In genomic region chr10:133351408-133352318, GRCh38 we compare ENCODE assay signal across 23 cellular contexts. TPM values are rescaled to one million over a fixed set of nuclear protein-coding genes. Genes with fewer than 3 reads are reported as not detected.
A peak's percentile ranks its signal among the peaks of the same experiment; 100 is the strongest.
DNase-seq lines count a peak whose midpoint lies in the region; ATAC-seq, FAIRE-seq and TF ChIP-seq lines count a peak whose summit lies in the region.
"Had no signal": no experiment of that assay in that cellular context is flagged by ENCODE, and none has a peak within 500 bp of the region (broad histone marks: within the 10 kb centered on the region; RNA-seq: fewer than 3 reads in every experiment).

No MANE protein-coding gene starts in this region.

- no peak overlapping the region for H3K4me2 ChIP-seq in PC-3 (ENCODE audit: low read length)

- H3F3A ChIP-seq in PC-3 (ENCODE audit: low read length, unreplicated experiment): no peaks in the 10 kb centered on the region

- POLR2A ChIA-PET in PC-3 (lab: Charles Lee; ENCODE audit: unreplicated experiment): no interaction called here

- H3K36me3 Mint-ChIP-seq in neural crest cell (ENCODE audit: low read depth): peaks cover 2% of the 10 kb centered on the region
- H3K36me3 Mint-ChIP-seq: CD4-positive, alpha-beta memory T cell; type B pancreatic cell had no signal

- H3K4me3 ChIP-seq in PC-3 (ENCODE audit: low read length): no peak overlapping the region
- H3K4me3 ChIP-seq: adrenal gland, left lung, SJCRH30 had no signal

- no peaks in the 10 kb centered on the region for H3K27me3 ChIP-seq in PC-3 (ENCODE audit: low read length)
- H3K27me3 ChIP-seq: SJCRH30 had no signal

- TF ChIP-seq CTCF in PC-3 (conservative IDR thresholded peaks at IDR 0.05; ENCODE audit: low read depth, low read length): 0 out of 2 replicates have a peak, but pooled peaks have one; percentile 13
- TF ChIP-seq CTCF in neural crest cell (conservative IDR thresholded peaks at IDR 0.05): no peak

- no peaks in the 10 kb centered on the region for H4K20me1 ChIP-seq in PC-3 (ENCODE audit: low read length)

- FAIRE-seq in GM19239 (lab: Jason Lieb, UNC): no peak
- FAIRE-seq: A204.1, TTC549 had no signal

- no peak overlapping the region for H3K27ac Mint-ChIP-seq in neural crest cell (ENCODE audit: unreplicated experiment)
- H3K27ac Mint-ChIP-seq: activated T-helper 1 cell treated with anti-CD3 and anti-CD28 coated beads, Interleukin-12 subunit alpha, Interleukin-12 subunit beta, Interleukin-2, Interleukin-4 antibody, amounts not matched to agents 30 ng/mL and 10 ng/mL and 1 ng/mL, durations not matched to agents 14 hours and 24 hours and 36 hours; CD4-positive, alpha-beta memory T cell; effector memory CD8-positive, alpha-beta T cell; type B pancreatic cell had no signal

- H3K79me2 ChIP-seq in PC-3 (ENCODE audit: low read length): no peaks in the 10 kb centered on the region

- intact Hi-C loops in PC-3 (cut with micrococcal nuclease): no loop called here

- H3K27ac ChIP-seq in PC-3 (ENCODE audit: low read length): no peak overlapping the region
- H3K27ac ChIP-seq: adrenal gland, left lung, SJCRH30 had no signal

- H3K36me3 ChIP-seq in PC-3 (ENCODE audit: low read depth, low read length): no peaks in the 10 kb centered on the region
- H3K36me3 ChIP-seq: adrenal gland, SJCRH30 had no signal

- no TSS peak for BruUV-seq in PC-3 (replicated peaks; lab: Mats Ljungman, UMichigan)

- no peak overlapping the region for H2AFZ ChIP-seq in PC-3 (ENCODE audit: low read length)

- no peak overlapping the region for H3K9ac ChIP-seq in PC-3 (ENCODE audit: low read length)

- H3K4me1 Mint-ChIP-seq in neural crest cell: peaks cover 5% of the 10 kb centered on the region

- DNase-seq in NCI-H82 (lab: John Stamatoyannopoulos, UW) (peak; percentile 17), NCI-H82 treated with DMSO at 0.1 percent for 48 hours (lab: John Stamatoyannopoulos, UW; ENCODE audit: unreplicated experiment) (no peak), PC-3 (no peak), neural crest cell (ENCODE audit: low read depth, low spot score) (no peak), GM19239 (ENCODE audit: insufficient read length, low spot score) (no peak)
- DNase-seq: activated CD4-positive, alpha-beta T cell treated with anti-CD3 and anti-CD28 coated beads, Interleukin-2, amount 50 U/mL, for 48 hours; adrenal gland; effector memory CD8-positive, alpha-beta T cell; NCI-H1694; NCI-H510A; posterior cingulate gyrus; SJCRH30; stimulated activated CD4-positive, alpha-beta T cell treated with anti-CD3 and anti-CD28 coated beads, Interleukin-12 subunit alpha, Interleukin-12 subunit beta, amount 100 ng/mL, for 4 hours; stimulated activated naive CD8-positive, alpha-beta T cell treated with anti-CD3 and anti-CD28 coated beads, Interleukin-15, Interleukin-2, amounts not matched to agents 100 U/mL and 50 U/mL, for 24 hours had no signal

- no peaks in the 10 kb centered on the region for H3K9me3 ChIP-seq in PC-3 (ENCODE audit: low read length)
- H3K9me3 ChIP-seq: adrenal gland, left lung, SJCRH30 had no signal

- CTCF ChIA-PET in PC-3 (lab: Charles Lee): no interaction called here

- no peaks in the 10 kb centered on the region for H3K9me3 Mint-ChIP-seq in neural crest cell
- H3K9me3 Mint-ChIP-seq: activated T-helper 1 cell treated with anti-CD3 and anti-CD28 coated beads, Interleukin-12 subunit alpha, Interleukin-12 subunit beta, Interleukin-2, Interleukin-4 antibody, amounts not matched to agents 30 ng/mL and 10 ng/mL and 1 ng/mL, durations not matched to agents 14 hours and 24 hours and 36 hours; CD4-positive, alpha-beta memory T cell; central memory CD8-positive, alpha-beta T cell; effector memory CD8-positive, alpha-beta T cell; type B pancreatic cell had no signal

- peak overlapping the region; percentile 27 for H3K4me3 Mint-ChIP-seq in neural crest cell
- H3K4me3 Mint-ChIP-seq: activated T-helper 1 cell treated with anti-CD3 and anti-CD28 coated beads, Interleukin-12 subunit alpha, Interleukin-12 subunit beta, Interleukin-2, Interleukin-4 antibody, amounts not matched to agents 30 ng/mL and 10 ng/mL and 1 ng/mL, durations not matched to agents 14 hours and 24 hours and 36 hours; CD4-positive, alpha-beta memory T cell; central memory CD8-positive, alpha-beta T cell; effector memory CD8-positive, alpha-beta T cell; type B pancreatic cell had no signal

- peaks cover 5% of the 10 kb centered on the region for H3K27me3 Mint-ChIP-seq in neural crest cell (ENCODE audit: low read depth)

- ATAC-seq in PC-3: no peak
- no peak for ATAC-seq in GM21423 (IDR thresholded peaks at IDR 0.05; ENCODE audit: unreplicated experiment)
- ATAC-seq: effector memory CD8-positive, alpha-beta T cell; left lung; stimulated activated naive CD8-positive, alpha-beta T cell treated with anti-CD3 and anti-CD28 coated beads, Interleukin-15, Interleukin-2, amounts not matched to agents 100 U/mL and 50 U/mL, for 24 hours had no signal

- H3K9me2 ChIP-seq in PC-3 (replicated peaks; ENCODE audit: low read length): no peaks in the 10 kb centered on the region

- 0 out of 2 replicates have a peak, but pooled peaks cover 2% of the 10 kb centered on the region for H3K4me1 ChIP-seq in PC-3 (ENCODE audit: insufficient read depth, low read length)
- H3K4me1 ChIP-seq: SJCRH30 had no signal

RNA-seq across cellular contexts. Expression of gene PRAP1, which starts 4.5 kb away (rescaled TPM):
- total RNA-seq in PC-3 (2014; rRNA removed) (not detected in 2 replicates), neural crest cell (not detected in 2 replicates)
- total RNA-seq: activated T-helper 1 cell treated with anti-CD3 and anti-CD28 coated beads, Interleukin-12 subunit alpha, Interleukin-12 subunit beta, Interleukin-2, Interleukin-4 antibody, amounts not matched to agents 30 ng/mL and 10 ng/mL and 1 ng/mL, durations not matched to agents 14 hours and 24 hours and 36 hours; CD4-positive, alpha-beta memory T cell; left lung; myocyte; SJCRH30 had no signal

RNA-seq across cellular contexts. Expression of gene FUOM, which starts 6.2 kb away (rescaled TPM):
- total RNA-seq in PC-3 (2014; rRNA removed) (33.3 and 40.0 TPM in 2 replicates), neural crest cell (18.1 and 18.3 TPM in 2 replicates)
- total RNA-seq: SJCRH30 had no signal

RNA-seq across cellular contexts. Expression of gene CALY, which starts 15.0 kb away (rescaled TPM):
- not detected in 2 replicates for total RNA-seq in PC-3 (2014; rRNA removed)
- 0.82 and 0.89 TPM in 2 replicates for total RNA-seq in neural crest cell
- total RNA-seq: activated T-helper 1 cell treated with anti-CD3 and anti-CD28 coated beads, Interleukin-12 subunit alpha, Interleukin-12 subunit beta, Interleukin-2, Interleukin-4 antibody, amounts not matched to agents 30 ng/mL and 10 ng/mL and 1 ng/mL, durations not matched to agents 14 hours and 24 hours and 36 hours; left lung; myocyte; SJCRH30 had no signal

RNA-seq across cellular contexts. Expression of gene ECHS1, which starts 21.5 kb away (rescaled TPM):
- total RNA-seq in PC-3 (2014; rRNA removed): 114 and 120 TPM in 2 replicates
- 98.1 and 103 TPM in 2 replicates for total RNA-seq in neural crest cell

RNA-seq across cellular contexts. Expression of gene PAOX, which starts 27.4 kb away (rescaled TPM):
- total RNA-seq in PC-3 (2014; rRNA removed) (3.7 and 4.1 TPM in 2 replicates), neural crest cell (8.8 and 9.7 TPM in 2 replicates)
- total RNA-seq: SJCRH30 had no signal
